ENCODE assay signal across 27 cellular contexts in genomic region chr12:15206338-15206737, GRCh38. TPM values are rescaled to one million over a fixed set of nuclear protein-coding genes. Genes with fewer than 3 reads are reported as not detected.
DNase-seq lines count a peak whose midpoint lies in the region; ATAC-seq and TF ChIP-seq lines count a peak whose summit lies in the region.
"Had no signal": no experiment of that assay in that cellular context is flagged by ENCODE, and none has a peak within 500 bp of the region (broad histone marks: within the 10 kb centered on the region; RNA-seq: fewer than 3 reads in every experiment).

No MANE protein-coding gene starts in this region.

- DNase-seq in GM23338 (ENCODE audit: low spot score) (peak; percentile 64), ascending aorta (ENCODE audit: low spot score in 2 of 2) (no peak), DMS53 (lab: John Stamatoyannopoulos, UW) (no peak), NCI-H1436 (lab: John Stamatoyannopoulos, UW) (no peak)
- no peak for DNase-seq in activated CD4-positive, alpha-beta memory T cell treated with anti-CD3 and anti-CD28 coated beads, Interleukin-2, amount 10 ng/mL, durations not matched to agents 7 days and 5 days
- DNase-seq: activated CD4-positive, alpha-beta T cell treated with anti-CD3 and anti-CD28 coated beads, Interleukin-2, amount 10 ng/mL, durations not matched to agents 24 days and 14 days; Caco-2; effector CD8-positive, alpha-beta T cell; IMR-90; NCI-H2029; NCI-H345; NCI-H82; nephron progenitor cell; OCI-M1; posterior cingulate gyrus; T-helper 1 cell; trophoblast cell had no signal

- ATAC-seq in GM23338 = peak; percentile 76
- ATAC-seq in GM19035 (IDR thresholded peaks at IDR 0.05; ENCODE audit: unreplicated experiment) = no peak
- ATAC-seq: activated naive CD4-positive, alpha-beta T cell treated with anti-CD3 and anti-CD28 coated beads, Interleukin-2, amount 50 U/mL, for 72 hours; esophagus mucosa; stimulated activated memory B cell treated with anti-CD40 and anti-IgM and Interleukin-4, amounts not matched to agents 10 μg/mL and 1 μg/mL and 100 μg/mL, for 72 hours had no signal

- TF ChIP-seq CTCF in GM23338 (conservative IDR thresholded peaks at IDR 0.05; ENCODE audit: low read depth in 2 of 2) (no peak), ascending aorta (IDR thresholded peaks at IDR 0.05) (no peak)

- no peak overlapping the region for H3K4me3 Mint-ChIP-seq in GM23338
- no peak overlapping the region for H3K4me3 Mint-ChIP-seq in activated CD4-positive, alpha-beta memory T cell treated with anti-CD3 and anti-CD28 coated beads, Interleukin-2, amount 10 ng/mL, durations not matched to agents 7 days and 5 days
- H3K4me3 Mint-ChIP-seq: activated CD4-positive, alpha-beta T cell treated with anti-CD3 and anti-CD28 coated beads, Interleukin-2, amount 10 ng/mL, durations not matched to agents 24 days and 14 days; mesothelial cell of epicardium; nephron progenitor cell; stimulated activated memory B cell treated with anti-CD40 and anti-IgM and Interleukin-4, amounts not matched to agents 10 μg/mL and 1 μg/mL and 100 μg/mL, for 72 hours had no signal

- H3K27ac Mint-ChIP-seq in GM23338 = peak overlapping the region; percentile 65; the same call in 1 of the 2 replicates
- no peak overlapping the region for H3K27ac Mint-ChIP-seq in activated CD4-positive, alpha-beta memory T cell treated with anti-CD3 and anti-CD28 coated beads, Interleukin-2, amount 10 ng/mL, durations not matched to agents 7 days and 5 days
- H3K27ac Mint-ChIP-seq: activated CD4-positive, alpha-beta T cell treated with anti-CD3 and anti-CD28 coated beads, Interleukin-2, amount 10 ng/mL, durations not matched to agents 24 days and 14 days; activated naive CD4-positive, alpha-beta T cell treated with anti-CD3 and anti-CD28 coated beads, Interleukin-2, amount 50 U/mL, for 72 hours; mesothelial cell of epicardium; nephron progenitor cell; stimulated activated memory B cell treated with anti-CD40 and anti-IgM and Interleukin-4, amounts not matched to agents 10 μg/mL and 1 μg/mL and 100 μg/mL, for 72 hours had no signal

- intact Hi-C loops in ascending aorta (cut with DNase I) = loop anchor here (5.0 kb wide), 3 partner anchors 254 to 429 kb away; no protein-coding TSS in a partner anchor

- H3K4me2 ChIP-seq in GM23338 = peak overlapping the region; percentile 60
- H3K4me2 ChIP-seq: BLaER1 treated with 17β-estradiol and CSF1 and Interleukin-3, amounts not matched to agents 10 nM and 100 nM had no signal

- H3K9me3 ChIP-seq in ascending aorta = no peaks in the 10 kb centered on the region
- no peaks in the 10 kb centered on the region for H3K9me3 ChIP-seq in mucosa of rectum (ENCODE audit: control insufficient read depth in 2 of 2, low read length in 2 of 2)
- H3K9me3 ChIP-seq in stomach smooth muscle (ENCODE audit: control insufficient read depth in 2 of 2, low read length in 2 of 2) = no peaks in the 10 kb centered on the region
- H3K9me3 ChIP-seq: BLaER1 treated with 17β-estradiol and CSF1 and Interleukin-3, amounts not matched to agents 10 nM and 100 nM; Caco-2 had no signal

- H3K9ac ChIP-seq in mucosa of rectum (ENCODE audit: low read depth in 1 of 2, low read length in 2 of 2) (no peak overlapping the region), stomach smooth muscle (ENCODE audit: low read length in 2 of 2) (no peak overlapping the region)
- H3K9ac ChIP-seq: BLaER1 treated with 17β-estradiol and CSF1 and Interleukin-3, amounts not matched to agents 10 nM and 100 nM had no signal

- H3K27me3 ChIP-seq in GM23338 (ENCODE audit: insufficient read depth) = no peaks in the 10 kb centered on the region
- no peaks in the 10 kb centered on the region for H3K27me3 ChIP-seq in ascending aorta
- no peaks in the 10 kb centered on the region for H3K27me3 ChIP-seq in mucosa of rectum (ENCODE audit: control insufficient read depth in 2 of 2, insufficient read depth in 2 of 2, low read length in 2 of 2)
- no peaks in the 10 kb centered on the region for H3K27me3 ChIP-seq in stomach smooth muscle (ENCODE audit: control insufficient read depth in 1 of 2, insufficient read depth in 2 of 2, low read length in 2 of 2)
- H3K27me3 ChIP-seq: BLaER1 treated with 17β-estradiol and CSF1 and Interleukin-3, amounts not matched to agents 10 nM and 100 nM had no signal

- no peaks in the 10 kb centered on the region for H3K36me3 Mint-ChIP-seq in GM23338 (ENCODE audit: low read depth)
- no peaks in the 10 kb centered on the region for H3K36me3 Mint-ChIP-seq in activated CD4-positive, alpha-beta memory T cell treated with anti-CD3 and anti-CD28 coated beads, Interleukin-2, amount 10 ng/mL, durations not matched to agents 7 days and 5 days (ENCODE audit: low read depth)
- H3K36me3 Mint-ChIP-seq: activated naive CD4-positive, alpha-beta T cell treated with anti-CD3 and anti-CD28 coated beads, Interleukin-2, amount 50 U/mL, for 72 hours; stimulated activated memory B cell treated with anti-CD40 and anti-IgM and Interleukin-4, amounts not matched to agents 10 μg/mL and 1 μg/mL and 100 μg/mL, for 72 hours had no signal

- no peaks in the 10 kb centered on the region for H3K79me2 ChIP-seq in GM23338 (replicated peaks; ENCODE audit: insufficient read depth)

- no peaks in the 10 kb centered on the region for H3F3A ChIP-seq in GM23338 (replicated peaks; ENCODE audit: low read depth)

- no peaks in the 10 kb centered on the region for H3K9me3 Mint-ChIP-seq in GM23338
- H3K9me3 Mint-ChIP-seq in activated CD4-positive, alpha-beta memory T cell treated with anti-CD3 and anti-CD28 coated beads, Interleukin-2, amount 10 ng/mL, durations not matched to agents 7 days and 5 days = no peaks in the 10 kb centered on the region
- H3K9me3 Mint-ChIP-seq: activated CD4-positive, alpha-beta T cell treated with anti-CD3 and anti-CD28 coated beads, Interleukin-2, amount 10 ng/mL, durations not matched to agents 24 days and 14 days; activated naive CD4-positive, alpha-beta T cell treated with anti-CD3 and anti-CD28 coated beads, Interleukin-2, amount 50 U/mL, for 72 hours; stimulated activated memory B cell treated with anti-CD40 and anti-IgM and Interleukin-4, amounts not matched to agents 10 μg/mL and 1 μg/mL and 100 μg/mL, for 72 hours had no signal

- H3K9me2 ChIP-seq in GM23338 (ENCODE audit: insufficient read depth) = no peaks in the 10 kb centered on the region

- POLR2A ChIA-PET in activated CD4-positive, alpha-beta memory T cell treated with anti-CD3 and anti-CD28 coated beads, Interleukin-2, amount 10 ng/mL, durations not matched to agents 7 days and 5 days (lab: Charles Lee) = interaction anchor here (0.8 kb wide), 1 partner anchor 83 kb away, joined by 3 read pairs; no protein-coding TSS in a partner anchor

- peaks cover 23% of the 10 kb centered on the region; the same call in 2 of the 3 replicates for H3K4me1 Mint-ChIP-seq in GM23338
- no peaks in the 10 kb centered on the region for H3K4me1 Mint-ChIP-seq in activated CD4-positive, alpha-beta memory T cell treated with anti-CD3 and anti-CD28 coated beads, Interleukin-2, amount 10 ng/mL, durations not matched to agents 7 days and 5 days
- H3K4me1 Mint-ChIP-seq: activated CD4-positive, alpha-beta T cell treated with anti-CD3 and anti-CD28 coated beads, Interleukin-2, amount 10 ng/mL, durations not matched to agents 24 days and 14 days; stimulated activated memory B cell treated with anti-CD40 and anti-IgM and Interleukin-4, amounts not matched to agents 10 μg/mL and 1 μg/mL and 100 μg/mL, for 72 hours had no signal

- H3K4me1 ChIP-seq in GM23338 (ENCODE audit: insufficient read depth) (peaks cover 18% of the 10 kb centered on the region; the same call in 1 of the 2 replicates), ascending aorta (peaks cover 14 to 67% of the 10 kb centered on the region in 2 donors), mucosa of rectum (ENCODE audit: control insufficient read depth in 2 of 2, insufficient read depth in 2 of 2, low read length in 2 of 2) (no peaks in the 10 kb centered on the region), stomach smooth muscle (ENCODE audit: control insufficient read depth, insufficient read depth, low read length) (peaks cover 25% of the 10 kb centered on the region)
- H3K4me1 ChIP-seq: BLaER1 treated with 17β-estradiol and CSF1 and Interleukin-3, amounts not matched to agents 10 nM and 100 nM; Caco-2 had no signal

- H4K20me1 ChIP-seq in GM23338 (replicated peaks; ENCODE audit: insufficient read depth) = no peaks in the 10 kb centered on the region
- H4K20me1 ChIP-seq: BLaER1 treated with 17β-estradiol and CSF1 and Interleukin-3, amounts not matched to agents 10 nM and 100 nM had no signal

- H3K27ac ChIP-seq in GM23338 (ENCODE audit: low read depth) (peak overlapping the region; percentile 45; the same call in 1 of the 2 replicates), ascending aorta (peak overlapping the region; percentile 86 to 87), mucosa of rectum (ENCODE audit: low read depth in 2 of 2, low read length in 2 of 2) (peak overlapping the region; percentile 17 to 48), stomach smooth muscle (ENCODE audit: low read length) (peak overlapping the region; percentile 25)
- H3K27ac ChIP-seq: BLaER1 treated with 17β-estradiol and CSF1 and Interleukin-3, amounts not matched to agents 10 nM and 100 nM; HL-60 had no signal

- H3K36me3 ChIP-seq in GM23338 (ENCODE audit: insufficient read depth) = no peaks in the 10 kb centered on the region
- no peaks in the 10 kb centered on the region for H3K36me3 ChIP-seq in ascending aorta
- no peaks in the 10 kb centered on the region for H3K36me3 ChIP-seq in mucosa of rectum (ENCODE audit: control insufficient read depth in 2 of 2, insufficient read depth in 2 of 2, low read length in 2 of 2)
- H3K36me3 ChIP-seq in stomach smooth muscle (ENCODE audit: control insufficient read depth in 2 of 2, insufficient read depth in 2 of 2, low read length in 2 of 2) = no peaks in the 10 kb centered on the region
- H3K36me3 ChIP-seq: BLaER1 treated with 17β-estradiol and CSF1 and Interleukin-3, amounts not matched to agents 10 nM and 100 nM had no signal

- CTCF ChIA-PET in activated CD4-positive, alpha-beta memory T cell treated with anti-CD3 and anti-CD28 coated beads, Interleukin-2, amount 10 ng/mL, durations not matched to agents 7 days and 5 days (lab: Charles Lee) = no interaction called here

- H3K4me3 ChIP-seq in GM23338 (0 out of 2 replicates have a peak overlapping the region, but pooled peaks have one; percentile 7), ascending aorta (no peak overlapping the region), mucosa of rectum (ENCODE audit: low read length in 2 of 2) (no peak overlapping the region), stomach smooth muscle (ENCODE audit: low read length in 2 of 2) (no peak overlapping the region)
- H3K4me3 ChIP-seq: BLaER1 treated with 17β-estradiol and CSF1 and Interleukin-3, amounts not matched to agents 10 nM and 100 nM; skin epidermis had no signal

- H3K27me3 Mint-ChIP-seq in GM23338 (ENCODE audit: insufficient read depth, low read depth, poor library complexity) = no peaks in the 10 kb centered on the region
- H3K27me3 Mint-ChIP-seq in activated CD4-positive, alpha-beta memory T cell treated with anti-CD3 and anti-CD28 coated beads, Interleukin-2, amount 10 ng/mL, durations not matched to agents 7 days and 5 days = peaks cover 14% of the 10 kb centered on the region

- H2AFZ ChIP-seq in GM23338 = no peak overlapping the region

RNA-seq across cellular contexts. Expression of gene RERG, which starts 14.9 kb away (rescaled TPM):
- total RNA-seq in GM23338 (2014; rRNA removed; shearing (Covaris generic)) = 1.5 and 3.5 TPM in 2 replicates
- polyA plus RNA-seq in GM23338 (2016; fragmentation: Nextera tagmentation; extraction: Ambion mirVana) = 0.99 and 1.1 TPM in 2 replicates
- total RNA-seq in ascending aorta = 55.7 TPM
- total RNA-seq in activated CD4-positive, alpha-beta memory T cell treated with anti-CD3 and anti-CD28 coated beads, Interleukin-2, amount 10 ng/mL, durations not matched to agents 7 days and 5 days = not detected
- total RNA-seq: activated CD4-positive, alpha-beta T cell treated with anti-CD3 and anti-CD28 coated beads, Interleukin-2, amount 10 ng/mL, durations not matched to agents 24 days and 14 days; activated naive CD4-positive, alpha-beta T cell treated with anti-CD3 and anti-CD28 coated beads, Interleukin-2, amount 50 U/mL, for 72 hours; Caco-2; IMR-90 had no signal
- polyA plus RNA-seq: IMR-90 had no signal

Comparison
In these comparisons a context has a peak if more than half of its experiments do, and no peak if none do; other contexts are left out.
1. H3K27ac ChIP-seq: peak in every context shown above with its lines; median percentile 86 in ascending aorta; 45 in GM23338; 32 in mucosa of rectum; 25 in stomach smooth muscle.
2. RNA of gene RERG, which starts 14.9 kb away (total RNA-seq): 55.7 TPM in ascending aorta (single experiment); 1.5 to 3.5 TPM in GM23338 and not detected in activated CD4-positive, alpha-beta memory T cell treated with anti-CD3 and anti-CD28 coated beads, Interleukin-2, amount 10 ng/mL, durations not matched to agents 7 days and 5 days; every median in the first group is over 10 times any median in the second.